Comparison of ENCODE assay signal across 36 cellular contexts in the genomic region with DNA sequence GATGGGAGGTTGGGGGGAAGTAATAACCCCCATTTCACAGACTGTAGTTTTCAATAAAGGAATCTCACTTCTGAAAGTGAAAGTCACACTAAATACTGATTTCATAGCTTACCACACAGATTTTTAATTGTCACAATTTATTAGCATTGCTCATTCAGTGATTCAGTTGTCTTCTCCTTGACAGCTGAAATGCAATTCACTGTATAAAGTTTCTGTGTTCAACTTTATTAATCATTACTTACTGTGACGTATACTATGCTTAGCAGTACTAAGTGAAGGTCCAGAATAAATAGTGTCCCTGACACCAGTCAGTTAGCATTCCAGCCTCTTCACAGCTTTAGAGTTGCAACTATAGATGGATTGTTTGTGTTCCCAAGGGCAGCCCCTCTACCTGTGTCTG.
"Had no signal": no experiment of that assay in that cellular context is flagged by ENCODE, and none has a peak within 500 bp of the region (broad histone marks: within the 10 kb centered on the region; RNA-seq: fewer than 3 reads in every experiment).

No MANE protein-coding gene starts in this region.

- FAIRE-seq: astrocyte, TTC549 had no signal

- H3K9me3 ChIP-seq: adrenal gland, body of pancreas, breast epithelium had no signal

- H3K27ac ChIP-seq: adrenal gland, body of pancreas, brain microvascular endothelial cell, breast epithelium, VCaP had no signal

- DNase-seq: activated B cell treated with CpG ODN at 0.5 μM for 24 hours; activated CD4-positive, alpha-beta memory T cell treated with anti-CD3 and anti-CD28 coated beads for 36 hours; activated CD4-positive, alpha-beta T cell treated with anti-CD3 and anti-CD28 coated beads for 4 hours; activated CD4-positive, alpha-beta T cell treated with anti-CD3 and anti-CD28 coated beads, Interleukin-2, amount 10 ng/mL, durations not matched to agents 24 days and 14 days; activated CD4-positive, alpha-beta T cell treated with anti-CD3 and anti-CD28 coated beads, Interleukin-2, amount 50 U/mL, for 1 hour; activated CD4-positive, alpha-beta T cell treated with anti-CD3 and anti-CD28 coated beads, Interleukin-2, amount 50 U/mL, for 4 hours; activated CD4-positive, CD25-positive, alpha-beta regulatory T cell treated with anti-CD3 and anti-CD28 coated beads, Interleukin-2, amount 50 U/mL, for 72 hours; activated CD8-positive, alpha-beta memory T cell treated with anti-CD3 and anti-CD28 coated beads, Interleukin-2, amount 50 U/mL, for 4 hours; activated CD8-positive, alpha-beta T cell treated with anti-CD3 and anti-CD28 coated beads for 36 hours; activated effector memory CD4-positive, alpha-beta T cell treated with Interleukin-2 at 50 U/mL for 16 hours; activated gamma-delta T cell; activated naive CD4-positive, alpha-beta T cell treated with anti-CD3 and anti-CD28 coated beads, Interleukin-2, amount 10 ng/mL, durations not matched to agents 7 days and 5 days; activated naive CD4-positive, alpha-beta T cell treated with Interleukin-2 at 50 U/mL for 16 hours; activated T-cell treated with anti-CD3 and anti-CD28 coated beads for 4 hours; activated T-cell treated with anti-CD3 and anti-CD28 coated beads, Interleukin-2, amount 50 U/mL, for 1 hour; activated T-cell treated with anti-CD3 and anti-CD28 coated beads, Interleukin-2, amount 50 U/mL, for 4 hours; activated T-cell treated with anti-CD3 and anti-CD28 coated beads, Interleukin-2, amount 50 U/mL, for 72 hours; adrenal gland; amniotic stem cell; aorta; body of pancreas; brain microvascular endothelial cell; central memory CD4-positive, alpha-beta T cell; T-helper 1 cell; T-helper 2 cell; T-helper 9 cell had no signal

- H3K4me3 Mint-ChIP-seq: activated B cell treated with CpG ODN at 0.5 μM for 24 hours; activated CD4-positive, alpha-beta memory T cell treated with anti-CD3 and anti-CD28 coated beads for 36 hours; activated CD4-positive, alpha-beta T cell treated with anti-CD3 and anti-CD28 coated beads, Interleukin-2, amount 10 ng/mL, durations not matched to agents 24 days and 14 days; activated CD8-positive, alpha-beta T cell treated with anti-CD3 and anti-CD28 coated beads for 36 hours; activated naive CD4-positive, alpha-beta T cell treated with anti-CD3 and anti-CD28 coated beads, Interleukin-2, amount 10 ng/mL, durations not matched to agents 7 days and 5 days; activated naive CD4-positive, alpha-beta T cell treated with anti-CD3 and anti-CD28 coated beads, Interleukin-2, amount 50 U/mL, for 24 hours; activated naive CD8-positive, alpha-beta T cell; activated T-cell treated with anti-CD3 and anti-CD28 coated beads, Interleukin-2, amount 50 U/mL, for 4 hours; activated T-cell treated with anti-CD3 and anti-CD28 coated beads, Interleukin-2, amount 50 U/mL, for 72 hours; activated T-helper 1 cell treated with anti-CD3 and anti-CD28 coated beads, Interleukin-12 subunit alpha, Interleukin-12 subunit beta, Interleukin-2, Interleukin-4 antibody, amounts not matched to agents 30 ng/mL and 10 ng/mL and 1 ng/mL, durations not matched to agents 14 hours and 24 hours and 36 hours; activated T-helper 17 cell treated with anti-CD3 and anti-CD28 coated beads, Interleukin-2, amount 50 U/mL, for 72 hours; T-helper 1 cell treated with Interleukin-12 subunit alpha and Interleukin-12 subunit beta and Interleukin-4 antibody, amounts not matched to agents 30 μg/mL and 1 μg/mL, for 36 hours; T-helper 2 cell treated with Interferon-gamma antibody and Interleukin-4, amounts not matched to agents 5 μg/mL and 100 μg/mL, for 36 hours had no signal

- H3K27me3 ChIP-seq: adrenal gland, body of pancreas, brain microvascular endothelial cell, breast epithelium had no signal

- ATAC-seq: activated CD8-positive, alpha-beta T cell treated with anti-CD3 and anti-CD28 coated beads for 36 hours; activated T-cell treated with anti-CD3 and anti-CD28 coated beads, Interleukin-2, amount 50 U/mL, for 4 hours; activated T-cell treated with anti-CD3 and anti-CD28 coated beads, Interleukin-2, amount 50 U/mL, for 72 hours; activated T-helper 17 cell treated with anti-CD3 and anti-CD28 coated beads, Interleukin-2, amount 50 U/mL, for 72 hours; body of pancreas had no signal

- H3K27me3 Mint-ChIP-seq: activated B cell treated with CpG ODN at 0.5 μM for 24 hours; activated CD4-positive, alpha-beta memory T cell treated with anti-CD3 and anti-CD28 coated beads for 36 hours; activated CD8-positive, alpha-beta T cell treated with anti-CD3 and anti-CD28 coated beads for 36 hours; activated naive CD4-positive, alpha-beta T cell treated with anti-CD3 and anti-CD28 coated beads, Interleukin-2, amount 10 ng/mL, durations not matched to agents 7 days and 5 days; activated naive CD4-positive, alpha-beta T cell treated with anti-CD3 and anti-CD28 coated beads, Interleukin-2, amount 50 U/mL, for 24 hours; activated T-helper 17 cell treated with anti-CD3 and anti-CD28 coated beads, Interleukin-2, amount 50 U/mL, for 72 hours had no signal

- H3K36me3 Mint-ChIP-seq: activated CD4-positive, alpha-beta memory T cell treated with anti-CD3 and anti-CD28 coated beads for 36 hours; activated naive CD4-positive, alpha-beta T cell treated with anti-CD3 and anti-CD28 coated beads, Interleukin-2, amount 10 ng/mL, durations not matched to agents 7 days and 5 days; activated naive CD4-positive, alpha-beta T cell treated with anti-CD3 and anti-CD28 coated beads, Interleukin-2, amount 50 U/mL, for 24 hours had no signal

- H3K27ac Mint-ChIP-seq: activated B cell treated with CpG ODN at 0.5 μM for 24 hours; activated CD4-positive, alpha-beta memory T cell treated with anti-CD3 and anti-CD28 coated beads for 36 hours; activated CD4-positive, alpha-beta T cell treated with anti-CD3 and anti-CD28 coated beads, Interleukin-2, amount 10 ng/mL, durations not matched to agents 24 days and 14 days; activated CD8-positive, alpha-beta T cell treated with anti-CD3 and anti-CD28 coated beads for 36 hours; activated naive CD4-positive, alpha-beta T cell treated with anti-CD3 and anti-CD28 coated beads, Interleukin-2, amount 10 ng/mL, durations not matched to agents 7 days and 5 days; activated naive CD8-positive, alpha-beta T cell; activated T-helper 1 cell treated with anti-CD3 and anti-CD28 coated beads, Interleukin-12 subunit alpha, Interleukin-12 subunit beta, Interleukin-2, Interleukin-4 antibody, amounts not matched to agents 30 ng/mL and 10 ng/mL and 1 ng/mL, durations not matched to agents 14 hours and 24 hours and 36 hours; activated T-helper 17 cell treated with anti-CD3 and anti-CD28 coated beads, Interleukin-2, amount 50 U/mL, for 72 hours; T-helper 1 cell treated with Interleukin-12 subunit alpha and Interleukin-12 subunit beta and Interleukin-4 antibody, amounts not matched to agents 30 μg/mL and 1 μg/mL, for 36 hours; T-helper 2 cell treated with Interferon-gamma antibody and Interleukin-4, amounts not matched to agents 5 μg/mL and 100 μg/mL, for 36 hours had no signal

- H3K9me3 Mint-ChIP-seq: activated CD4-positive, alpha-beta memory T cell treated with anti-CD3 and anti-CD28 coated beads for 36 hours; activated CD8-positive, alpha-beta T cell treated with anti-CD3 and anti-CD28 coated beads for 36 hours; activated naive CD4-positive, alpha-beta T cell treated with anti-CD3 and anti-CD28 coated beads, Interleukin-2, amount 10 ng/mL, durations not matched to agents 7 days and 5 days; T-helper 1 cell treated with Interleukin-12 subunit alpha and Interleukin-12 subunit beta and Interleukin-4 antibody, amounts not matched to agents 30 μg/mL and 1 μg/mL, for 36 hours; T-helper 2 cell treated with Interferon-gamma antibody and Interleukin-4, amounts not matched to agents 5 μg/mL and 100 μg/mL, for 36 hours had no signal

- H3K4me3 ChIP-seq: adrenal gland, body of pancreas, breast epithelium had no signal

- H3K4me1 Mint-ChIP-seq: activated B cell treated with CpG ODN at 0.5 μM for 24 hours; activated CD4-positive, alpha-beta T cell treated with anti-CD3 and anti-CD28 coated beads, Interleukin-2, amount 10 ng/mL, durations not matched to agents 24 days and 14 days; activated naive CD4-positive, alpha-beta T cell treated with anti-CD3 and anti-CD28 coated beads, Interleukin-2, amount 10 ng/mL, durations not matched to agents 7 days and 5 days; activated T-helper 17 cell treated with anti-CD3 and anti-CD28 coated beads, Interleukin-2, amount 50 U/mL, for 72 hours had no signal

- H3K4me1 ChIP-seq: adrenal gland, body of pancreas, breast epithelium had no signal

- H3K36me3 ChIP-seq: adrenal gland, brain microvascular endothelial cell, breast epithelium had no signal
